13 cellular contexts compared by ENCODE assay signal in genomic region chr5:1007221-1007680, GRCh38. TPM values are rescaled to one million over a fixed set of nuclear protein-coding genes. Genes with fewer than 3 reads are reported as not detected.
DNase-seq lines count a peak whose midpoint lies in the region; ATAC-seq, FAIRE-seq and TF ChIP-seq lines count a peak whose summit lies in the region.
"Had no signal": no experiment of that assay in that cellular context is flagged by ENCODE, and none has a peak within 500 bp of the region (broad histone marks: within the 10 kb centered on the region; RNA-seq: fewer than 3 reads in every experiment).

No MANE protein-coding gene starts in this region.

- no peak for FAIRE-seq in RCC 7860 (lab: Jason Lieb, UNC)

- WGBS in mammary epithelial cell (ENCODE audit: low coverage, missing lambda C conversion rate) = 100% methylated on average over 6 of the region's 17 CpGs
- 78% methylated on average over 14 of the region's 17 CpGs; no CpG with 5 or more reads in 1 of the 2 donors for WGBS in transverse colon (ENCODE audit: low coverage in 1 of 2), 2 donors

- H3K9me3 Mint-ChIP-seq in activated T-helper 17 cell treated with anti-CD3 and anti-CD28 coated beads, Interleukin-2, amount 50 U/mL, for 72 hours = no peaks in the 10 kb centered on the region

- H3K36me3 ChIP-seq in breast epithelium = no peaks in the 10 kb centered on the region
- H3K36me3 ChIP-seq in mammary epithelial cell (ENCODE audit: insufficient read depth, low read length) = no peaks in the 10 kb centered on the region
- no peaks in the 10 kb centered on the region for H3K36me3 ChIP-seq in transverse colon

- H3K4me3 ChIP-seq in breast epithelium (peak overlapping the region in 1 of 3 donors; percentile 84), mammary epithelial cell (replicated peaks in 1 of 3; ENCODE audit: insufficient read depth in 1 of 3, low read depth in 2 of 3, low read length in 3 of 3) (no peak overlapping the region), transverse colon (no peak overlapping the region)

- H3K36me3 Mint-ChIP-seq in activated T-helper 17 cell treated with anti-CD3 and anti-CD28 coated beads, Interleukin-2, amount 50 U/mL, for 72 hours (ENCODE audit: low read depth) = no peaks in the 10 kb centered on the region

- intact Hi-C loops in breast epithelium (cut with DNase I; ENCODE audit: low total_unique reads) (no loop called here), mammary epithelial cell (cut with micrococcal nuclease) (loop anchor here (10.0 kb wide), 1 partner anchor 638 kb away; no protein-coding TSS in a partner anchor), transverse colon (cut with DNase I; ENCODE audit: low total_unique reads) (no loop called here)

- CTCF ChIA-PET in mammary epithelial cell (lab: Charles Lee; ENCODE audit: low non-redundant PET) = interaction anchor here (0.7 kb wide), 1 partner anchor 26 kb away, joined by 7 read pairs; no protein-coding TSS in a partner anchor

- ATAC-seq in activated T-helper 17 cell treated with anti-CD3 and anti-CD28 coated beads, Interleukin-2, amount 50 U/mL, for 72 hours (replicated peaks) = no peak
- ATAC-seq in esophagus mucosa (no peak), GM21529 (IDR thresholded peaks at IDR 0.05; ENCODE audit: unreplicated experiment) (no peak)

- H3K4me2 ChIP-seq in mammary epithelial cell (ENCODE audit: insufficient read depth, low read depth, low read length) = no peak overlapping the region

- TF ChIP-seq POLR2A in breast epithelium (IDR thresholded peaks at IDR 0.05) (no peak), transverse colon (IDR thresholded peaks at IDR 0.05) (no peak)

- peak overlapping the region; percentile 57 for H3K4me3 Mint-ChIP-seq in activated T-helper 17 cell treated with anti-CD3 and anti-CD28 coated beads, Interleukin-2, amount 50 U/mL, for 72 hours

- in situ Hi-C loops in mammary epithelial cell (cut with MboI; ENCODE audit: low sequenced_read_pairs in 2 of 2) = no loop called here
- in situ Hi-C loops in transverse colon (cut with MboI; ENCODE audit: low pct_ligation_motif_present in 1 of 4, low pct_unique_long_range_greater_than_20kb in 1 of 4, low sequenced_read_pairs in 3 of 4) = loop anchor here in 1 of 4 donors (25.0 kb wide), 1 partner anchor 130 kb away; no protein-coding TSS in a partner anchor

- H3K27me3 Mint-ChIP-seq in activated T-helper 17 cell treated with anti-CD3 and anti-CD28 coated beads, Interleukin-2, amount 50 U/mL, for 72 hours = peaks cover 20% of the 10 kb centered on the region

- H2AFZ ChIP-seq in mammary epithelial cell (ENCODE audit: low read depth, low read length) = no peak overlapping the region

- peaks cover 2% of the 10 kb centered on the region for H4K20me1 ChIP-seq in mammary epithelial cell (ENCODE audit: insufficient read depth, low read length)

- no peaks in the 10 kb centered on the region for H3K9me3 ChIP-seq in breast epithelium
- H3K9me3 ChIP-seq in mammary epithelial cell (replicated peaks; ENCODE audit: insufficient read depth, low read length) = no peaks in the 10 kb centered on the region
- H3K9me3 ChIP-seq in transverse colon = no peaks in the 10 kb centered on the region

- H3K27me3 ChIP-seq in breast epithelium (peaks cover 0 to 13% of the 10 kb centered on the region in 2 donors), mammary epithelial cell (ENCODE audit: insufficient read depth, low read length) (peaks cover 22% of the 10 kb centered on the region), transverse colon (peaks cover 72% of the 10 kb centered on the region)

- H3K27ac ChIP-seq in breast epithelium = no peak overlapping the region
- H3K27ac ChIP-seq in mammary epithelial cell (ENCODE audit: insufficient read depth, low read depth, low read length) = no peak overlapping the region
- H3K27ac ChIP-seq in transverse colon = no peak overlapping the region
- H3K27ac ChIP-seq: C4-2B had no signal

- no TSS peak for BruUV-seq in mammary epithelial cell (replicated peaks; lab: Mats Ljungman, UMichigan)

- H3K4me1 ChIP-seq in breast epithelium = peaks cover 5 to 16% of the 10 kb centered on the region in 2 donors
- peaks cover 39% of the 10 kb centered on the region for H3K4me1 ChIP-seq in mammary epithelial cell (ENCODE audit: insufficient read depth, low read length)
- peaks cover 4 to 36% (median 31%) of the 10 kb centered on the region in 4 donors for H3K4me1 ChIP-seq in transverse colon

- H3K79me2 ChIP-seq in mammary epithelial cell (ENCODE audit: insufficient read depth, low read length) = no peaks in the 10 kb centered on the region

- H3K4me1 Mint-ChIP-seq in activated T-helper 17 cell treated with anti-CD3 and anti-CD28 coated beads, Interleukin-2, amount 50 U/mL, for 72 hours = peaks cover 10% of the 10 kb centered on the region

- H3K9ac ChIP-seq in mammary epithelial cell (ENCODE audit: insufficient read depth, low read length) = no peak overlapping the region

- DNase-seq in breast epithelium (ENCODE audit: low spot score in 2 of 2) = peak; percentile 8 to 40
- no peak for DNase-seq in mammary epithelial cell
- DNase-seq in mesenteric fat pad (ENCODE audit: low spot score) = peak; percentile 86
- DNase-seq in transverse colon = peak; percentile 4
- DNase-seq in RCC 7860 (ENCODE audit: low spot score) = no peak
- DNase-seq: activated gamma-delta T cell, GOT3, mesenchymal stem cell, NCI-H2029 had no signal

- H3K27ac Mint-ChIP-seq in activated T-helper 17 cell treated with anti-CD3 and anti-CD28 coated beads, Interleukin-2, amount 50 U/mL, for 72 hours = no peak overlapping the region

- no peak for TF ChIP-seq EP300 in transverse colon (IDR thresholded peaks at IDR 0.05; ENCODE audit: low read depth)

- dilution Hi-C loops in mammary epithelial cell (cut with HindIII; ENCODE audit: low sequenced_read_pairs) = no loop called here

- TF ChIP-seq CTCF in breast epithelium (IDR thresholded peaks at IDR 0.05) (no peak), mammary epithelial cell (conservative IDR thresholded peaks at IDR 0.05 in 1 of 2, IDR thresholded peaks at IDR 0.05 in 1 of 2; ENCODE audit: extremely low read depth in 1 of 2, insufficient read depth in 1 of 2, low read depth in 1 of 2, low read length in 2 of 2) (no peak), transverse colon (IDR thresholded peaks at IDR 0.05) (no peak)

RNA-seq across cellular contexts. Expression of gene NKD2, which starts 1.4 kb away (rescaled TPM):
- 10 to 100 TPM in 1 of 3 donors, 1 to 10 TPM in 1, not detected in 1; 5.9 to 16.7 TPM for total RNA-seq in breast epithelium
- total RNA-seq in mammary epithelial cell = under 1 TPM in 1 of 2 donors, not detected in 1; 0.14 TPM
- polyA plus RNA-seq in mammary epithelial cell = 0.02 TPM
- polyA minus RNA-seq in mammary epithelial cell = not detected
- 1 to 10 TPM in 1 of 2 donors, under 1 TPM in 1; 0.37 to 1.2 TPM for total RNA-seq in activated T-helper 17 cell treated with anti-CD3 and anti-CD28 coated beads, Interleukin-2, amount 50 U/mL, for 72 hours
- total RNA-seq in mesenteric fat pad = 17.1 TPM
- total RNA-seq in transverse colon = under 1 TPM in 2 of 4 donors, not detected in 2; 0.41 to 0.80 TPM
- 1.1 TPM for total RNA-seq in esophagus mucosa

Comparison
In these comparisons a context has a peak if more than half of its experiments do, and no peak if none do; other contexts are left out.
1. DNase-seq: peak in breast epithelium (2 of 2), mesenteric fat pad (single experiment) and transverse colon (single experiment); none in mammary epithelial cell (single experiment) and RCC 7860 (single experiment).